ENCODE assay signal across 14 cellular contexts in the genomic region with DNA sequence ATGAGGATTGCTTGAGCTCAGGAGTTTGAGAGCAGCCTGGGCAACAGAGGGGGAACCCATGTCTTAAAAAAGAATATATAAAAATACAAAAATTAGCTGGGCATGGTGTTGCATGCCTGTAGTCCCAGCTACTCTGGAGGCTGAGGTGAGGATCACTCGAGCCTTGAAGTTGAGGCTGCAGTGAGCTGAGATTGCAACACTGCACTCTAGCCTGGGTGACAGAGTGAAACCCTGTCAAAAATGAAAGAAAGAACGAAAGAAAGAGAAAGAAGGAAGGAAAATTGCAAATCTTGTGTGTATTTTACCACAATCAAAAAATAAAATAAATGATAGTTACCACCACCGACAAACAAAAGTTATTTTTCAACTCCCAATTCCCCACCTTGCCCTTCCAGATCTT.
"Had no signal": no experiment of that assay in that cellular context is flagged by ENCODE, and none has a peak within 500 bp of the region (broad histone marks: within the 10 kb centered on the region; RNA-seq: fewer than 3 reads in every experiment).

No MANE protein-coding gene starts in this region.

- H3K9ac ChIP-seq: neural progenitor cell had no signal

- H3K27ac Mint-ChIP-seq: activated naive CD8-positive, alpha-beta T cell treated with anti-CD3 and anti-CD28 coated beads, Interleukin-2, amount 10 ng/mL, durations not matched to agents 7 days and 5 days; activated T-cell treated with anti-CD3 and anti-CD28 coated beads, Interleukin-2, amount 50 U/mL, for 24 hours; immature natural killer cell; neural progenitor cell; type B pancreatic cell had no signal

- H3K27me3 ChIP-seq: breast epithelium, ovary had no signal

- H3K36me3 ChIP-seq: breast epithelium, neural progenitor cell, ovary, suprapubic skin had no signal

- H3K4me3 Mint-ChIP-seq: activated naive CD8-positive, alpha-beta T cell treated with anti-CD3 and anti-CD28 coated beads, Interleukin-2, amount 10 ng/mL, durations not matched to agents 7 days and 5 days; activated T-cell treated with anti-CD3 and anti-CD28 coated beads, Interleukin-2, amount 50 U/mL, for 24 hours had no signal

- H3K36me3 Mint-ChIP-seq: activated naive CD8-positive, alpha-beta T cell treated with anti-CD3 and anti-CD28 coated beads, Interleukin-2, amount 10 ng/mL, durations not matched to agents 7 days and 5 days; immature natural killer cell; neural progenitor cell; type B pancreatic cell had no signal

- H3K9me3 ChIP-seq: breast epithelium, ovary, suprapubic skin had no signal

- H3K4me1 ChIP-seq: breast epithelium had no signal

- ATAC-seq: activated CD4-positive, CD25-positive, alpha-beta regulatory T cell treated with anti-CD3 and anti-CD28 coated beads, Interleukin-2, amount 50 U/mL, for 24 hours; stimulated activated naive CD8-positive, alpha-beta T cell treated with anti-CD3 and anti-CD28 coated beads, Interleukin-15, Interleukin-2, amounts not matched to agents 100 U/mL and 50 U/mL, for 24 hours had no signal

- DNase-seq: activated CD4-positive, alpha-beta T cell treated with anti-CD3 and anti-CD28 coated beads, Interleukin-2, amount 50 U/mL, for 4 hours; activated gamma-delta T cell treated with Interleukin-2 at 50 U/mL for 16 hours; activated naive CD8-positive, alpha-beta T cell treated with anti-CD3 and anti-CD28 coated beads, Interleukin-2, amount 10 ng/mL, durations not matched to agents 7 days and 5 days; activated T-cell treated with anti-CD3 and anti-CD28 coated beads, Interleukin-2, amount 50 U/mL, for 24 hours; immature natural killer cell; mammary epithelial cell; ovary; stimulated activated CD4-positive, alpha-beta T cell treated with anti-CD3 and anti-CD28 coated beads, Interleukin-12 subunit alpha, Interleukin-12 subunit beta, amount 100 ng/mL, for 4 hours; stimulated activated naive CD8-positive, alpha-beta T cell treated with anti-CD3 and anti-CD28 coated beads, Interleukin-15, Interleukin-2, amounts not matched to agents 100 U/mL and 50 U/mL, for 24 hours had no signal

- H3K27ac ChIP-seq: breast epithelium, neural progenitor cell, ovary, suprapubic skin had no signal

- H3K9me3 Mint-ChIP-seq: activated naive CD8-positive, alpha-beta T cell treated with anti-CD3 and anti-CD28 coated beads, Interleukin-2, amount 10 ng/mL, durations not matched to agents 7 days and 5 days; activated T-cell treated with anti-CD3 and anti-CD28 coated beads, Interleukin-2, amount 50 U/mL, for 24 hours; neural progenitor cell; type B pancreatic cell had no signal

- H3K4me3 ChIP-seq: ovary had no signal
